Comparison of ENCODE assay signal across 23 cellular contexts in the genomic region with DNA sequence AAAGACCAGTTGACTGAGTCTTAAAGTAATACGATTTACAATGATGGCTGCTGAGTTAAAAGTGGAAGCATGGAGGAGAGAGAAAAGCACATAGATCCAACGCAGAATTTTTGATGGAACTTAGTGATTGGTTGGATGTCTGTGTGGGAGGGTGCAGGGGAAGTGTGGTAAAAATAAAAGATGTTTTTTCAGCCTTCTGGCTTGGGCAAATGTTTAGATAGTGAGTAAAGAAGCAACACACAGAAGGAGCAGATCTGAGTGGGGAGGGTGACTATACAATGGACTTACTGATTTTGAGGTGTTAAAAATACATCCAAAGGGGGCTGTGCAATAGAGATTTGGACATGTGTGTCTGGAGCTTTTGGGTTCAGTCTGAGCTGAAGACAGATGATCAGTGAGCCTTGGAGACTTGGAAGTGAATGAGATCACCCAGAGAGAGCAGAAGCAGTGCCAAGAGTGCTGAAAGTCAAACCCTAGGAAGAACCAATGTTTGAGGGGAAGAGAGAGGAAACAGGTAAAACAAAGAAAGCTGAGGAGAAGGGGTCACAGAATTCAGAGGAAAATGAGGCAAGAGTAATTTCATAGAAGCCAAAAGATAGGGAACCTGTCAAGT. TPM values are rescaled to one million over a fixed set of nuclear protein-coding genes. Genes with fewer than 3 reads are reported as not detected.
A peak's percentile ranks its signal among the peaks of the same experiment; 100 is the strongest.
DNase-seq lines count a peak whose midpoint lies in the region.
"Had no signal": no experiment of that assay in that cellular context is flagged by ENCODE, and none has a peak within 500 bp of the region (broad histone marks: within the 10 kb centered on the region; RNA-seq: fewer than 3 reads in every experiment).

No MANE protein-coding gene starts in this region.

- peak; percentile 80 for DNase-seq in G401 (ENCODE audit: low spot score)
- peak; percentile 40 for DNase-seq in RPMI8226
- peak; percentile 47 for DNase-seq in inferior parietal cortex (ENCODE audit: extremely low spot score)
- peak in 1 of 49 donors; percentile 29 for DNase-seq in substantia nigra (lab: John Stamatoyannopoulos, UW)
- no peak for DNase-seq in SIG-M5 treated with dmso at 0.1 percent for 504 hours (lab: John Stamatoyannopoulos, UW; ENCODE audit: unreplicated experiment)
- no peak for DNase-seq in DMS153 (lab: John Stamatoyannopoulos, UW)
- no peak for DNase-seq in NCI-H524 treated with DMSO at 0.1 percent for 48 hours (lab: John Stamatoyannopoulos, UW)
- DNase-seq: 8988T; ACHN; BE2C; Calu3; CD8-positive, alpha-beta memory T cell; GM23248; HFFc6; NCI-H1092; NCI-H1417 treated with DMSO at 0.1 percent for 48 hours; NCI-H1694 treated with DMSO at 0.1 percent for 48 hours; NCI-H2081; NCI-H2227 treated with DMSO at 0.1 percent for 48 hours; NCI-H524; NCI-H774 had no signal

- in situ Hi-C loops in G401 (cut with HindIII; ENCODE audit: low sequenced_read_pairs), result no loop called here

- H3K27ac ChIP-seq in substantia nigra (ENCODE audit: low read depth, low read length, poor library complexity, severe bottlenecking), result peak overlapping the region; percentile 49
- H3K27ac ChIP-seq: GM23248, SJSA1 had no signal

RNA-seq across cellular contexts. Expression of a gene that starts 8.6 kb away (rescaled TPM):
- total RNA-seq in G401 (2014; rRNA removed; shearing (Covaris generic)), result not detected in 2 replicates
- total RNA-seq: Calu3; CD8-positive, alpha-beta memory T cell; GM23248; HFFc6; Right ventricle myocardium inferior; SJSA1 had no signal

Comparison
In these comparisons a context has a peak if more than half of its experiments do, and no peak if none do; other contexts are left out.
1. DNase-seq: peak in G401 (single experiment), RPMI8226 (single experiment) and inferior parietal cortex (single experiment); none in SIG-M5 treated with dmso at 0.1 percent for 504 hours (single experiment), DMS153 (single experiment) and NCI-H524 treated with DMSO at 0.1 percent for 48 hours (single experiment).